In the genomic region with DNA sequence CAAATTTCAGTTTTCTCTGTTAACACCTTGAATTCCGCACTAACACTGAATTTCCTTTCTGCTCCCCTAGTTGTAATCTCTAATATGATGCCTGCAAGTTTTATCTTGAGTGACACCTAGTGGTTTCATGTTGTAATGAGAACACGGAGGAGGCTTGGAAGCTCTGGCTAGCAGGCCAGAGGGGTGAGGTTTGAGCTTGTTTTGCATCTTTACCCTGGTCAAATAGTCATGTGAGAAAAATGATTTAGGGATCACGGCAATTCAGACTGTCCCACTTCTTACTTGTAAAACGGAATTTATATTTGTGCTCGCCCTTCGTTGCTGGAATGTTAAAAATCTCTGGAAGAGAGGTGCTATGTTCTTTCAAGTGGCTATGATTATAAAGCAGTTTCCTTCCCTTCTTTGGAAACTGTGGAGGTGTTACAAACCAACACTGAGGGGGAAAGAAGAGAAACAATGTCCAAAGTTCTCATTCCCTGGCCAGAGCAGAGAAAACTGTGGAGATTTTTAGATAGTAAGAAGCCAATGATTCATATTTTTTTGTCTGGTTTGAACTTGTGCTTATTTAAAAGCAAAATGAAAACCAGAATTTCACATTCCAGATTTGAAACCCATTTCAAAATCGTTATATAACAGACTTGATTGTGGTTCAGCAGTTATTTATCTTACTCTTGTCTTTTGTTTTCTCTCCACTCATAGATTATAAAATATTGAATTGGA, we compare ENCODE assay signal across 8 cellular contexts.
DNase-seq lines count a peak whose midpoint lies in the region; ATAC-seq and TF ChIP-seq lines count a peak whose summit lies in the region.

No MANE protein-coding gene starts in this region.

- no peaks in the 10 kb centered on the region for H3K27me3 ChIP-seq in parathyroid adenoma (ENCODE audit: control insufficient read depth, insufficient read depth, low read length)

- no peak overlapping the region for H3K9ac ChIP-seq in parathyroid adenoma

- TF ChIP-seq CTCF in WI38 (IDR thresholded peaks at IDR 0.05; ENCODE audit: low read depth, low read length) (peak; percentile 66), parathyroid adenoma (IDR thresholded peaks at IDR 0.05) (peak; percentile 48)

- no peaks in the 10 kb centered on the region for H3K4me1 ChIP-seq in parathyroid adenoma

- H3K4me3 ChIP-seq in WI38 (ENCODE audit: low read depth, low read length) (no peak overlapping the region), parathyroid adenoma (ENCODE audit: low read depth, low read length) (no peak overlapping the region)

- no peaks in the 10 kb centered on the region for H3K9me3 ChIP-seq in parathyroid adenoma (ENCODE audit: control insufficient read depth, low read length)

- H3K27ac ChIP-seq in parathyroid adenoma, result no peak overlapping the region

- DNase-seq in D341Med (ENCODE audit: low spot score), result peak; percentile 76
- peak; percentile 31 to 63 for DNase-seq in NCI-H1930 (lab: John Stamatoyannopoulos, UW)
- peak; percentile 53 for DNase-seq in globus pallidus (ENCODE audit: low spot score)
- no peak for DNase-seq in activated gamma-delta T cell treated with Interleukin-2 at 50 U/mL for 16 hours

- H3K36me3 ChIP-seq in parathyroid adenoma (ENCODE audit: control insufficient read depth, insufficient read depth, low read length), result no peaks in the 10 kb centered on the region

- H2AFZ ChIP-seq in parathyroid adenoma, result peak overlapping the region; percentile 2

- H3K79me2 ChIP-seq in parathyroid adenoma, result no peaks in the 10 kb centered on the region

- no peak overlapping the region for H3K4me2 ChIP-seq in parathyroid adenoma (ENCODE audit: low read length)

- ATAC-seq in GM18873 (IDR thresholded peaks at IDR 0.05; ENCODE audit: low FRiP score, unreplicated experiment) (peak; percentile 77), HG03045 (IDR thresholded peaks at IDR 0.05; ENCODE audit: unreplicated experiment) (peak; percentile 71)
